Comparison of ENCODE assay signal across 8 cellular contexts in the genomic region with DNA sequence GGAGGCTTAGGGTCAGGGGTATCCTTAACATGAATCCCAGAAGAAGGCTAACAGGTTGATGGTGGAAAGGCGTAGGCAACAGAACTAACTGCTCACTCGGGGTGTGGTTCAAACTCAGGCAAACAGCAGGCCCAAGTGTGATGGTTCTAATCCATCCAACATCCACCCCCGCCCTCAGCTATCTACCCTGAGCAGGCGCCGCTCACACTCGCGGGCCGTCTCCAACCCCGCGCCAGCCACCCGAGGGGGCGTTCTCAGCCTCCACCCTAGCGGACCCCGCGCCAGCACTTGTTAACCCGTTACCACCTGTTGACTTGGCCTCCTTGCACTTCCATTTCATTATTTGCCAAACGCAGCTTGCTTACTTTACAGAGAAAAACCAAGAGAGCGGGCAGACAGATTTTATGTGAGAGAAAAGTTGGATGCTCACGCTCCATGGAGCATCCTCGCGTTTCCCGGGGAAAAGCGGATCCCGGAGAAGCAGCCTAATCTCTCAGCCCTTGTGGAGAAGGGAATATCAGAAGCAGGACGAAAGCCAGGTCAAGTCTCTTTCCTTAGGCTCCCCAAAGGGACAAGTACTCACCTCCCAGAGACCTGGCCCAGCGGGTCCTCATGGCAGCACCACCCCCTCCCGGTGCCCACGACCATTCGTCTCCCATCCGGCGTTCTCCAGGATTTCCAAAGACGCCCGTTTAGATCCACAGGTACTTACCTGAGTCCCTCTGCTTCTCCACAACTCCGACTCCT.
DNase-seq lines count a peak whose midpoint lies in the region; ATAC-seq and TF ChIP-seq lines count a peak whose summit lies in the region.

No MANE protein-coding gene starts in this region.

- ATAC-seq in GM18520 (IDR thresholded peaks at IDR 0.05; ENCODE audit: unreplicated experiment): no peak
- ATAC-seq in GM19324 (IDR thresholded peaks at IDR 0.05; ENCODE audit: low FRiP score, unreplicated experiment): no peak

- H3K4me1 ChIP-seq in iPS-20b (ENCODE audit: insufficient read depth, low read length): peaks cover 2% of the 10 kb centered on the region; the same call in 1 of the 2 replicates

- peaks cover 16% of the 10 kb centered on the region for H3K27me3 ChIP-seq in iPS-20b (ENCODE audit: insufficient read depth, low read length)

- no peaks in the 10 kb centered on the region for H3K9me3 ChIP-seq in iPS-20b (ENCODE audit: insufficient read depth, low read depth, low read length)

- H3K36me3 ChIP-seq in iPS-20b (ENCODE audit: insufficient read depth, low read depth, low read length): peaks cover 4% of the 10 kb centered on the region; the same call in 1 of the 2 replicates

- no peaks in the 10 kb centered on the region for H3K9me3 Mint-ChIP-seq in activated T-cell treated with anti-CD3 and anti-CD28 coated beads, Interleukin-2, amount 50 U/mL, for 24 hours
- H3K9me3 Mint-ChIP-seq in stimulated activated naive CD8-positive, alpha-beta T cell treated with anti-CD3 and anti-CD28 coated beads, Interleukin-15, Interleukin-2, amounts not matched to agents 100 ng/mL and 50 ng/mL, for 24 hours: no peaks in the 10 kb centered on the region

- no peak for TF ChIP-seq CTCF in astrocyte of the cerebellum (IDR thresholded peaks at IDR 0.05; ENCODE audit: low read depth, low read length, missing control alignments)

- no peak overlapping the region for H3K27ac Mint-ChIP-seq in activated T-cell treated with anti-CD3 and anti-CD28 coated beads, Interleukin-2, amount 50 U/mL, for 24 hours
- H3K27ac Mint-ChIP-seq in stimulated activated naive CD8-positive, alpha-beta T cell treated with anti-CD3 and anti-CD28 coated beads, Interleukin-15, Interleukin-2, amounts not matched to agents 100 ng/mL and 50 ng/mL, for 24 hours: no peak overlapping the region

- in situ Hi-C loops in astrocyte of the cerebellum (cut with HindIII; ENCODE audit: low sequenced_read_pairs): no loop called here

- H3K4me3 ChIP-seq in astrocyte of the cerebellum (ENCODE audit: low read depth, low read length) (peak overlapping the region; percentile 70), iPS-20b (ENCODE audit: low read length) (peak overlapping the region; percentile 92)

- peak overlapping the region; percentile 24; the same call in 1 of the 2 replicates for H3K9ac ChIP-seq in iPS-20b (ENCODE audit: low read depth, low read length)

- H3K4me1 Mint-ChIP-seq in activated T-cell treated with anti-CD3 and anti-CD28 coated beads, Interleukin-2, amount 50 U/mL, for 24 hours (ENCODE audit: low read depth): peaks cover 21% of the 10 kb centered on the region
- peaks cover 19% of the 10 kb centered on the region for H3K4me1 Mint-ChIP-seq in stimulated activated naive CD8-positive, alpha-beta T cell treated with anti-CD3 and anti-CD28 coated beads, Interleukin-15, Interleukin-2, amounts not matched to agents 100 ng/mL and 50 ng/mL, for 24 hours (ENCODE audit: low read depth)

- H3K36me3 Mint-ChIP-seq in activated T-cell treated with anti-CD3 and anti-CD28 coated beads, Interleukin-2, amount 50 U/mL, for 24 hours (ENCODE audit: low read depth): no peaks in the 10 kb centered on the region
- no peaks in the 10 kb centered on the region for H3K36me3 Mint-ChIP-seq in stimulated activated naive CD8-positive, alpha-beta T cell treated with anti-CD3 and anti-CD28 coated beads, Interleukin-15, Interleukin-2, amounts not matched to agents 100 ng/mL and 50 ng/mL, for 24 hours (ENCODE audit: low read depth)

- peaks cover 68% of the 10 kb centered on the region for H3K27me3 Mint-ChIP-seq in activated T-cell treated with anti-CD3 and anti-CD28 coated beads, Interleukin-2, amount 50 U/mL, for 24 hours
- peaks cover 77% of the 10 kb centered on the region for H3K27me3 Mint-ChIP-seq in stimulated activated naive CD8-positive, alpha-beta T cell treated with anti-CD3 and anti-CD28 coated beads, Interleukin-15, Interleukin-2, amounts not matched to agents 100 ng/mL and 50 ng/mL, for 24 hours

- peak overlapping the region; percentile 48 for H3K4me3 Mint-ChIP-seq in activated T-cell treated with anti-CD3 and anti-CD28 coated beads, Interleukin-2, amount 50 U/mL, for 24 hours
- peak overlapping the region; percentile 72 for H3K4me3 Mint-ChIP-seq in stimulated activated naive CD8-positive, alpha-beta T cell treated with anti-CD3 and anti-CD28 coated beads, Interleukin-15, Interleukin-2, amounts not matched to agents 100 ng/mL and 50 ng/mL, for 24 hours

- no peak for DNase-seq in activated T-cell treated with anti-CD3 and anti-CD28 coated beads, Interleukin-2, amount 50 U/mL, for 24 hours
- DNase-seq in activated T-cell treated with anti-CD3 and anti-CD28 coated beads, Interleukin-2, amount 50 U/mL, for 48 hours: no peak
- no peak for DNase-seq in astrocyte of the cerebellum (ENCODE audit: low read depth)
- no peak for DNase-seq in AML-193 (lab: John Stamatoyannopoulos, UW)

- H3K27ac ChIP-seq in iPS-20b (ENCODE audit: low read length): no peak overlapping the region
